ENCODE assay signal across 27 cellular contexts in genomic region chr2:227706859-227707258, GRCh38. TPM values are rescaled to one million over a fixed set of nuclear protein-coding genes. Genes with fewer than 3 reads are reported as not detected.
DNase-seq lines count a peak whose midpoint lies in the region; ATAC-seq, FAIRE-seq and TF ChIP-seq lines count a peak whose summit lies in the region.
"Had no signal": no experiment of that assay in that cellular context is flagged by ENCODE, and none has a peak within 500 bp of the region (broad histone marks: within the 10 kb centered on the region; RNA-seq: fewer than 3 reads in every experiment).

No MANE protein-coding gene starts in this region.

- TF ChIP-seq POLR2A in H1 (IDR thresholded peaks at IDR 0.05; ENCODE audit: control extremely low read depth in 1 of 2, low read depth in 2 of 2, low read length in 2 of 2): no peak

- H2BK12ac ChIP-seq in H1 (ENCODE audit: low read depth, low read length) (no peak overlapping the region), neuronal stem cell (ENCODE audit: low read length) (no peak overlapping the region)

- H3K18ac ChIP-seq in H1 (ENCODE audit: extremely low read depth, low read length) (no peak overlapping the region), neuronal stem cell (ENCODE audit: low read length) (peak overlapping the region; percentile 15)

- H3K27ac Mint-ChIP-seq in type B pancreatic cell: peak overlapping the region; percentile 55
- H3K27ac Mint-ChIP-seq: CD4-positive, alpha-beta T cell had no signal

- 0 out of 2 replicates have a peak overlapping the region, but pooled peaks have one; percentile 48 for H2BK20ac ChIP-seq in H1 (ENCODE audit: low read length)

- H3K14ac ChIP-seq in H1 (ENCODE audit: insufficient read length) (no peak overlapping the region), neuronal stem cell (ENCODE audit: low read length) (no peak overlapping the region)

- no peak for TF ChIP-seq CTCF in H1 (IDR thresholded peaks at IDR 0.05; ENCODE audit: control extremely low read depth in 1 of 3, insufficient read depth in 1 of 3, low read depth in 1 of 3, low read length in 3 of 3)
- TF ChIP-seq CTCF in type B pancreatic cell (conservative IDR thresholded peaks at IDR 0.05): no peak

- H2BK120ac ChIP-seq in H1 (replicated peaks; ENCODE audit: low read depth, low read length) (peak overlapping the region; percentile 72), neuronal stem cell (ENCODE audit: low read depth, low read length) (no peak overlapping the region)

- POLR2A ChIA-PET in H1 (lab: Charles Lee; ENCODE audit: partially characterized antibody): no interaction called here

- H2BK15ac ChIP-seq in H1 (ENCODE audit: low read length) (no peak overlapping the region), neuronal stem cell (ENCODE audit: low read length) (no peak overlapping the region)

- FAIRE-seq in H1 (lab: Jason Lieb, UNC): no peak
- FAIRE-seq: A549, G401.6, K562 had no signal

- no peak for TF ChIP-seq EP300 in H1 (IDR thresholded peaks at IDR 0.05; ENCODE audit: borderline replicate concordance in 1 of 2, low read depth in 2 of 2, low read length in 2 of 2)

- no peaks in the 10 kb centered on the region for H3K9me3 Mint-ChIP-seq in type B pancreatic cell
- H3K9me3 Mint-ChIP-seq: CD4-positive, alpha-beta T cell had no signal

- ATAC-seq in left colon: peak; percentile 98
- no peak for ATAC-seq in GM21360 (IDR thresholded peaks at IDR 0.05; ENCODE audit: unreplicated experiment)
- ATAC-seq: A549, K562 had no signal

- H4K8ac ChIP-seq in H1 (ENCODE audit: extremely low read depth, insufficient read depth, low read length): no peak overlapping the region
- no peak overlapping the region for H4K8ac ChIP-seq in neuronal stem cell (ENCODE audit: low read depth, low read length)

- H3K4me3 ChIP-seq in H1 (ENCODE audit: extremely low read depth in 1 of 4, insufficient read depth in 2 of 4, low read depth in 3 of 4, low read length in 4 of 4) (no peak overlapping the region), neuronal stem cell (ENCODE audit: low read length in 2 of 2) (no peak overlapping the region)
- H3K4me3 ChIP-seq: A549; BLaER1 treated with 17β-estradiol and CSF1 and Interleukin-3, amounts not matched to agents 10 nM and 100 nM; K562 had no signal

- H3K23me2 ChIP-seq in H1 (ENCODE audit: low read depth, low read length): no peaks in the 10 kb centered on the region

- H3K56ac ChIP-seq in H1 (replicated peaks; ENCODE audit: insufficient read length, low read depth, low read length): no peak overlapping the region

- CTCF ChIA-PET in H1 (lab: Charles Lee; ENCODE audit: partially characterized antibody): interaction anchor here (1.1 to 1.5 kb wide), 4 partner anchors 10 to 34 kb away, joined by 3 read pairs; no protein-coding TSS in a partner anchor

- H2BK5ac ChIP-seq in H1 (ENCODE audit: low read depth, low read length): no peak overlapping the region
- no peak overlapping the region for H2BK5ac ChIP-seq in neuronal stem cell (ENCODE audit: low read length)

- no peak overlapping the region for H3K27ac ChIP-seq in H1 (ENCODE audit: low read depth, low read length)
- no peak overlapping the region for H3K27ac ChIP-seq in neuronal stem cell (replicated peaks; ENCODE audit: low read length)
- H3K27ac ChIP-seq: A549; BLaER1 treated with 17β-estradiol and CSF1 and Interleukin-3, amounts not matched to agents 10 nM and 100 nM had no signal

- peaks cover 3% of the 10 kb centered on the region for H3K4me1 Mint-ChIP-seq in type B pancreatic cell (ENCODE audit: unreplicated experiment)

- H2AFZ ChIP-seq in H1 (ENCODE audit: low read length) (no peak overlapping the region), neuronal stem cell (ENCODE audit: low read length) (no peak overlapping the region)

- H4K20me1 ChIP-seq in H1 (replicated peaks in 1 of 2; ENCODE audit: control insufficient read depth in 1 of 2, insufficient read depth in 2 of 2, low read length in 2 of 2): no peaks in the 10 kb centered on the region
- H4K20me1 ChIP-seq: BLaER1 treated with 17β-estradiol and CSF1 and Interleukin-3, amounts not matched to agents 10 nM and 100 nM had no signal

- H3K36me3 ChIP-seq in H1 (ENCODE audit: control insufficient read depth in 2 of 4, insufficient read depth in 4 of 4, low read length in 3 of 4) (no peaks in the 10 kb centered on the region), neuronal stem cell (replicated peaks in 1 of 2; ENCODE audit: control insufficient read depth in 2 of 2, insufficient read depth in 2 of 2, low read length in 2 of 2) (no peaks in the 10 kb centered on the region)
- H3K36me3 ChIP-seq: BLaER1 treated with 17β-estradiol and CSF1 and Interleukin-3, amounts not matched to agents 10 nM and 100 nM had no signal

- no peak overlapping the region for H3K4me3 Mint-ChIP-seq in type B pancreatic cell
- H3K4me3 Mint-ChIP-seq: CD4-positive, alpha-beta T cell had no signal

- no peaks in the 10 kb centered on the region for H3K27me3 Mint-ChIP-seq in type B pancreatic cell

- DNase-seq in H1 (ENCODE audit: low read depth in 1 of 2, low spot score in 2 of 2): no peak
- DNase-seq in left colon: peak; percentile 57 to 64
- no peak for DNase-seq in neuronal stem cell (ENCODE audit: low spot score)
- no peak for DNase-seq in type B pancreatic cell (ENCODE audit: extremely low spot score, unreplicated experiment)
- no peak for DNase-seq in NCI-H510A (lab: John Stamatoyannopoulos, UW)
- no peak for DNase-seq in HuH-7 (ENCODE audit: low spot score)
- DNase-seq: AML-193; CD4-positive, alpha-beta T cell; COR-L47; GOT3; HCEC 1CT; Kasumi-1; NCI-H1105; NCI-H1436 treated with DMSO at 0.1 percent for 48 hours; NCI-H187 treated with DMSO at 0.1 percent for 48 hours; NCI-H2171 treated with DMSO at 0.1 percent for 48 hours; NCI-H345; NCI-H524 treated with DMSO at 0.1 percent for 48 hours; NCI-H774; SK-N-SH had no signal

- no peak overlapping the region for H3K23ac ChIP-seq in H1 (ENCODE audit: insufficient read length)
- no peak overlapping the region for H3K23ac ChIP-seq in neuronal stem cell (ENCODE audit: low read depth, low read length, poor library complexity)

- H3K9ac ChIP-seq in H1 (replicated peaks in 1 of 4; ENCODE audit: extremely low read depth in 1 of 4, low read depth in 3 of 4, low read length in 3 of 4) (no peak overlapping the region), neuronal stem cell (ENCODE audit: low read depth, low read length, poor library complexity) (no peak overlapping the region)
- H3K9ac ChIP-seq: BLaER1 treated with 17β-estradiol and CSF1 and Interleukin-3, amounts not matched to agents 10 nM and 100 nM; SK-N-SH had no signal

- H3K4ac ChIP-seq in H1 (replicated peaks; ENCODE audit: insufficient read length, low read depth, low read length): no peak overlapping the region
- no peak overlapping the region for H3K4ac ChIP-seq in neuronal stem cell (ENCODE audit: low read length)

- H2AK5ac ChIP-seq in H1 (ENCODE audit: low read depth, low read length) (no peak overlapping the region), neuronal stem cell (ENCODE audit: low read depth, low read length) (no peak overlapping the region)

- no peaks in the 10 kb centered on the region for H3K27me3 ChIP-seq in H1 (replicated peaks in 1 of 4; ENCODE audit: control insufficient read depth in 3 of 4, extremely low read depth in 1 of 4, insufficient read depth in 3 of 4, low read length in 3 of 4)
- H3K27me3 ChIP-seq in neuronal stem cell (ENCODE audit: control insufficient read depth in 3 of 3, insufficient read depth in 3 of 3, low read depth in 1 of 3, low read length in 3 of 3): no peaks in the 10 kb centered on the region
- H3K27me3 ChIP-seq: BLaER1 treated with 17β-estradiol and CSF1 and Interleukin-3, amounts not matched to agents 10 nM and 100 nM had no signal

- H3K36me3 Mint-ChIP-seq in type B pancreatic cell: peaks cover 5% of the 10 kb centered on the region

- 91% methylated on average over 4 of the region's 4 CpGs; no CpG with 5 or more reads in 1 of the 2 experiments for WGBS in H1 (ENCODE audit: extremely low coverage in 1 of 2, insufficient coverage in 1 of 2, insufficient read length in 1 of 2, insufficient replicate concordance in 2 of 2, low coverage in 1 of 2, low lambda C conversion rate in 2 of 2, missing lambda C conversion rate in 1 of 2), 2 experiments
- WGBS in neuronal stem cell (ENCODE audit: extremely low coverage in 2 of 2, insufficient read length in 2 of 2, insufficient replicate concordance in 1 of 2), 2 donors: no CpG with 5 or more reads among the region's 4 CpGs

- H3K9me3 ChIP-seq in H1 (ENCODE audit: insufficient read depth in 2 of 2, low read depth in 1 of 2, low read length in 1 of 2) (no peaks in the 10 kb centered on the region; a peak in 1 of 4 replicates), neuronal stem cell (replicated peaks in 1 of 2; ENCODE audit: control insufficient read depth in 2 of 2, insufficient read depth in 1 of 2, low read depth in 1 of 2, low read length in 2 of 2) (no peaks in the 10 kb centered on the region)
- H3K9me3 ChIP-seq: A549, SK-N-SH had no signal

- no peak overlapping the region for H3K4me2 ChIP-seq in H1 (ENCODE audit: insufficient read depth in 1 of 2, low read depth in 2 of 2, low read length in 2 of 2)
- H3K4me2 ChIP-seq in neuronal stem cell (ENCODE audit: insufficient read depth, low read length, poor library complexity, severe bottlenecking): no peak overlapping the region
- H3K4me2 ChIP-seq: A549; BLaER1 treated with 17β-estradiol and CSF1 and Interleukin-3, amounts not matched to agents 10 nM and 100 nM; SK-N-SH had no signal

- TF ChIP-seq RAD21 in H1 (IDR thresholded peaks at IDR 0.05 in 1 of 2, conservative IDR thresholded peaks at IDR 0.05 in 1 of 2; ENCODE audit: low read depth in 2 of 2, low read length in 2 of 2): no peak

- H3K79me1 ChIP-seq in H1 (ENCODE audit: low read depth, low read length): no peaks in the 10 kb centered on the region
- H3K79me1 ChIP-seq in neuronal stem cell (ENCODE audit: low read depth, low read length): no peaks in the 10 kb centered on the region

- H4K91ac ChIP-seq in H1 (replicated peaks; ENCODE audit: insufficient read length, low read length): no peak overlapping the region
- no peak overlapping the region for H4K91ac ChIP-seq in neuronal stem cell (ENCODE audit: low read depth, low read length, poor library complexity)

- no peak overlapping the region for H4K5ac ChIP-seq in H1 (ENCODE audit: insufficient read length, low read depth, low read length)

- H3K79me2 ChIP-seq in H1 (ENCODE audit: control insufficient read depth in 1 of 2, insufficient read depth in 2 of 2, low read length in 2 of 2): no peaks in the 10 kb centered on the region

- intact Hi-C loops in left colon (cut with DNase I, micrococcal nuclease): no loop called here

- H3K4me1 ChIP-seq in H1 (replicated peaks in 1 of 4; ENCODE audit: control insufficient read depth in 3 of 4, insufficient read depth in 4 of 4, low read length in 3 of 4) (no peaks in the 10 kb centered on the region), neuronal stem cell (ENCODE audit: control insufficient read depth in 2 of 2, insufficient read depth in 1 of 2, low read depth in 1 of 2, low read length in 2 of 2) (peaks cover 0 to 2% of the 10 kb centered on the region in 2 donors)
- H3K4me1 ChIP-seq: BLaER1 treated with 17β-estradiol and CSF1 and Interleukin-3, amounts not matched to agents 10 nM and 100 nM had no signal

RNA-seq across cellular contexts. Expression of gene SLC19A3, which starts 11.0 kb away (rescaled TPM):
- 5.9 and 9.8 TPM in 2 replicates for total RNA-seq in H1 (2021; fragmentation: NEBNext Ultra II Directional; extraction: Animal tissue kit (Norgen Biotek cat#: 25700))
- polyA plus RNA-seq in H1 (2011; rRNA removed): 7.0 and 8.4 TPM in 2 replicates
- polyA plus RNA-seq in H1 (2011; cell fraction: cytosol; rRNA removed): 5.1 TPM
- polyA plus RNA-seq in H1 (2011; cell fraction: nucleus; rRNA removed): 6.7 TPM
- polyA plus RNA-seq in H1 (2012, experiment 1 of 2): 2.8 to 6.1 TPM (median 4.4 TPM) in 4 replicates
- polyA plus RNA-seq in H1 (2012, experiment 2 of 2): 1.7 TPM
- 9.2 TPM for polyA plus RNA-seq in H1 (2013, experiment 1 of 2)
- 9.6 TPM for polyA plus RNA-seq in H1 (2013, experiment 2 of 2)
- 15.4 and 21.1 TPM in 2 replicates for polyA minus RNA-seq in H1 (2011; rRNA and poly(A)+ RNA removed)
- 5.9 TPM for polyA minus RNA-seq in H1 (2011; cell fraction: cytosol; rRNA and poly(A)+ RNA removed)
- polyA minus RNA-seq in H1 (2011; cell fraction: nucleus; rRNA and poly(A)+ RNA removed): 14.9 TPM
- total RNA-seq in left colon: 10 to 100 TPM in 1 of 2 donors, 1 to 10 TPM in 1; 8.5 to 15.2 TPM
- polyA plus RNA-seq in neuronal stem cell (2013, experiment 1 of 2): 0.73 TPM
- polyA plus RNA-seq in neuronal stem cell (2013, experiment 2 of 2): 0.72 TPM
- 6.4 and 20.5 TPM in 2 replicates for total RNA-seq in type B pancreatic cell (ENCODE audit: low replicate concordance)
- total RNA-seq: CD4-positive, alpha-beta T cell; HT-29; K562; M059J had no signal
- polyA plus RNA-seq: K562 had no signal

RNA-seq across cellular contexts. Expression of gene SCYGR6, which starts 17.7 kb away (rescaled TPM):
- total RNA-seq in H1 (2021; fragmentation: NEBNext Ultra II Directional; extraction: Animal tissue kit (Norgen Biotek cat#: 25700)): not detected in 2 replicates
- not detected in 2 replicates for polyA plus RNA-seq in H1 (2011; rRNA removed)
- polyA plus RNA-seq in H1 (2011; cell fraction: cytosol; rRNA removed): not detected
- polyA plus RNA-seq in H1 (2011; cell fraction: nucleus; rRNA removed): not detected
- not detected in 4 replicates for polyA plus RNA-seq in H1 (2012, experiment 1 of 2)
- polyA plus RNA-seq in H1 (2012, experiment 2 of 2): not detected
- not detected for polyA plus RNA-seq in H1 (2013, experiment 1 of 2)
- polyA plus RNA-seq in H1 (2013, experiment 2 of 2): not detected
- not detected in 2 replicates for polyA minus RNA-seq in H1 (2011; rRNA and poly(A)+ RNA removed)
- not detected for polyA minus RNA-seq in H1 (2011; cell fraction: cytosol; rRNA and poly(A)+ RNA removed)
- not detected for polyA minus RNA-seq in H1 (2011; cell fraction: nucleus; rRNA and poly(A)+ RNA removed)
- total RNA-seq in left colon: not detected
- polyA plus RNA-seq in neuronal stem cell (2013, experiment 1 of 2): not detected
- polyA plus RNA-seq in neuronal stem cell (2013, experiment 2 of 2): not detected
- total RNA-seq in type B pancreatic cell (ENCODE audit: low replicate concordance): not detected in 2 replicates
- total RNA-seq: CD4-positive, alpha-beta T cell; HT-29; K562; M059J had no signal
- polyA plus RNA-seq: A549, K562, SK-N-SH had no signal

RNA-seq across cellular contexts. Expression of gene SCYGR7, which starts 21.3 kb away (rescaled TPM):
- total RNA-seq in H1 (2021; fragmentation: NEBNext Ultra II Directional; extraction: Animal tissue kit (Norgen Biotek cat#: 25700)): not detected in 2 replicates
- polyA plus RNA-seq in H1 (2011; rRNA removed): not detected in 2 replicates
- polyA plus RNA-seq in H1 (2011; cell fraction: cytosol; rRNA removed): not detected
- polyA plus RNA-seq in H1 (2011; cell fraction: nucleus; rRNA removed): not detected
- not detected in 4 replicates for polyA plus RNA-seq in H1 (2012, experiment 1 of 2)
- polyA plus RNA-seq in H1 (2012, experiment 2 of 2): not detected
- not detected for polyA plus RNA-seq in H1 (2013, experiment 1 of 2)
- polyA plus RNA-seq in H1 (2013, experiment 2 of 2): not detected
- not detected in 2 replicates for polyA minus RNA-seq in H1 (2011; rRNA and poly(A)+ RNA removed)
- not detected for polyA minus RNA-seq in H1 (2011; cell fraction: cytosol; rRNA and poly(A)+ RNA removed)
- not detected for polyA minus RNA-seq in H1 (2011; cell fraction: nucleus; rRNA and poly(A)+ RNA removed)
- total RNA-seq in left colon: not detected
- polyA plus RNA-seq in neuronal stem cell (2013, experiment 1 of 2): not detected
- polyA plus RNA-seq in neuronal stem cell (2013, experiment 2 of 2): not detected
- not detected in 2 replicates for total RNA-seq in type B pancreatic cell (ENCODE audit: low replicate concordance)
- total RNA-seq: CD4-positive, alpha-beta T cell; HT-29; K562; M059J had no signal
- polyA plus RNA-seq: A549, K562, SK-N-SH had no signal

RNA-seq across cellular contexts. Expression of gene SCYGR8, which starts 38.8 kb away (rescaled TPM):
- not detected in 2 replicates for total RNA-seq in H1 (2021; fragmentation: NEBNext Ultra II Directional; extraction: Animal tissue kit (Norgen Biotek cat#: 25700))
- not detected in 2 replicates for polyA plus RNA-seq in H1 (2011; rRNA removed)
- polyA plus RNA-seq in H1 (2011; cell fraction: cytosol; rRNA removed): not detected
- not detected for polyA plus RNA-seq in H1 (2011; cell fraction: nucleus; rRNA removed)
- not detected in 4 replicates for polyA plus RNA-seq in H1 (2012, experiment 1 of 2)
- not detected for polyA plus RNA-seq in H1 (2012, experiment 2 of 2)
- polyA plus RNA-seq in H1 (2013, experiment 1 of 2): not detected
- not detected for polyA plus RNA-seq in H1 (2013, experiment 2 of 2)
- not detected in 2 replicates for polyA minus RNA-seq in H1 (2011; rRNA and poly(A)+ RNA removed)
- polyA minus RNA-seq in H1 (2011; cell fraction: cytosol; rRNA and poly(A)+ RNA removed): not detected
- polyA minus RNA-seq in H1 (2011; cell fraction: nucleus; rRNA and poly(A)+ RNA removed): not detected
- not detected for total RNA-seq in left colon
- not detected for polyA plus RNA-seq in neuronal stem cell (2013, experiment 1 of 2)
- polyA plus RNA-seq in neuronal stem cell (2013, experiment 2 of 2): not detected
- not detected in 2 replicates for total RNA-seq in type B pancreatic cell (ENCODE audit: low replicate concordance)
- total RNA-seq: CD4-positive, alpha-beta T cell; HT-29; K562; M059J had no signal
- polyA plus RNA-seq: A549, K562, SK-N-SH had no signal

RNA-seq across cellular contexts. Expression of gene SCYGR5, which starts 40.3 kb away (rescaled TPM):
- not detected in 2 replicates for total RNA-seq in H1 (2021; fragmentation: NEBNext Ultra II Directional; extraction: Animal tissue kit (Norgen Biotek cat#: 25700))
- polyA plus RNA-seq in H1 (2011; rRNA removed): not detected in 2 replicates
- polyA plus RNA-seq in H1 (2011; cell fraction: cytosol; rRNA removed): not detected
- polyA plus RNA-seq in H1 (2011; cell fraction: nucleus; rRNA removed): not detected
- polyA plus RNA-seq in H1 (2012, experiment 1 of 2): not detected in 4 replicates
- not detected for polyA plus RNA-seq in H1 (2012, experiment 2 of 2)
- not detected for polyA plus RNA-seq in H1 (2013, experiment 1 of 2)
- polyA plus RNA-seq in H1 (2013, experiment 2 of 2): not detected
- polyA minus RNA-seq in H1 (2011; rRNA and poly(A)+ RNA removed): not detected in 2 replicates
- not detected for polyA minus RNA-seq in H1 (2011; cell fraction: cytosol; rRNA and poly(A)+ RNA removed)
- not detected for polyA minus RNA-seq in H1 (2011; cell fraction: nucleus; rRNA and poly(A)+ RNA removed)
- total RNA-seq in left colon (not detected), type B pancreatic cell (ENCODE audit: low replicate concordance) (not detected in 2 replicates)
- not detected for polyA plus RNA-seq in neuronal stem cell (2013, experiment 1 of 2)
- polyA plus RNA-seq in neuronal stem cell (2013, experiment 2 of 2): not detected
- total RNA-seq: CD4-positive, alpha-beta T cell; HT-29; K562; M059J had no signal
- polyA plus RNA-seq: A549, K562, SK-N-SH had no signal

Comparison
In these comparisons a context has a peak if more than half of its experiments do, and no peak if none do; other contexts are left out.
1. DNase-seq: peak in left colon (2 of 2); none in H1 (0 of 2), neuronal stem cell (single experiment), type B pancreatic cell (single experiment), NCI-H510A (single experiment) and HuH-7 (single experiment).